1 cellular context compared by ENCODE assay signal in genomic region chr7:104956753-104957450, GRCh38.
TF ChIP-seq lines count a peak whose summit lies in the region.

No MANE protein-coding gene starts in this region.

TF ChIP-seq in K562, 482 proteins besides CTCF, POLR2A, EP300 and RAD21 (continued from another document):
- peak; percentile 82 for TF ChIP-seq ZBTB40 (IDR thresholded peaks at IDR 0.05)
- peak; percentile 80 for TF ChIP-seq ZBTB40 (CRISPR knock-in tag; IDR thresholded peaks at IDR 0.05)
- no peak for TF ChIP-seq EGR1 (conservative IDR thresholded peaks at IDR 0.05)
- TF ChIP-seq POLR3A (IDR thresholded peaks at IDR 0.05; ENCODE audit: borderline replicate concordance, extremely low read depth, insufficient read depth, insufficient read length) = no peak
- no peak for TF ChIP-seq SNIP1 (IDR thresholded peaks at IDR 0.05; ENCODE audit: low read depth)
- TF ChIP-seq RFX1 (IDR thresholded peaks at IDR 0.05) = peak; percentile 38
- TF ChIP-seq PHB (CRISPR knock-in tag; IDR thresholded peaks at IDR 0.05) = no peak
- peak; percentile 35; the same call in 1 of the 2 replicates for TF ChIP-seq MAFK (IDR thresholded peaks at IDR 0.05; ENCODE audit: low read length)
- no peak for TF ChIP-seq NELFE (IDR thresholded peaks at IDR 0.05; ENCODE audit: insufficient read depth, insufficient read length)
- TF ChIP-seq ZMIZ1 (IDR thresholded peaks at IDR 0.05; ENCODE audit: low read depth in 2 of 2, low read length in 2 of 2) = no peak
- TF ChIP-seq ZNF717 (CRISPR knock-in tag; IDR thresholded peaks at IDR 0.05) = no peak
- TF ChIP-seq CEBPB (tag; IDR thresholded peaks at IDR 0.05) = peak; percentile 32; the same call in 1 of the 2 replicates
- no peak for TF ChIP-seq CBX1 (IDR thresholded peaks at IDR 0.05; ENCODE audit: low read depth)
- TF ChIP-seq ZNF197 (CRISPR knock-in tag; IDR thresholded peaks at IDR 0.05; ENCODE audit: low read depth) = no peak
- TF ChIP-seq FOSL1 (tag; conservative IDR thresholded peaks at IDR 0.05) = peak; percentile 75
- no peak for TF ChIP-seq NFE2 (IDR thresholded peaks at IDR 0.05; ENCODE audit: low read depth)
- no peak for TF ChIP-seq MCM5 (IDR thresholded peaks at IDR 0.05; ENCODE audit: low read depth)
- TF ChIP-seq ZC3H8 (IDR thresholded peaks at IDR 0.05) = no peak
- no peak for TF ChIP-seq ZNF318 (IDR thresholded peaks at IDR 0.05; ENCODE audit: borderline replicate concordance in 1 of 2, low read depth in 1 of 2)
- no peak for TF ChIP-seq CREB3L1 (IDR thresholded peaks at IDR 0.05; ENCODE audit: borderline replicate concordance, low read depth)
